8 cellular contexts compared by ENCODE assay signal in genomic region chr3:114056130-114057010, GRCh38. TPM values are rescaled to one million over a fixed set of nuclear protein-coding genes. Genes with fewer than 3 reads are reported as not detected.
DNase-seq lines count a peak whose midpoint lies in the region; ATAC-seq, FAIRE-seq and TF ChIP-seq lines count a peak whose summit lies in the region.

Gene CCDC191 (minus strand): TSS chr3:114056526. CDS start chr3:114056466, 60 bp downstream.
Gene QTRT2 (plus strand): TSS chr3:114056737. CDS start chr3:114065258, 8,521 bp downstream.

- H3K9me1 ChIP-seq in keratinocyte (ENCODE audit: control insufficient read depth, extremely low read depth, insufficient read depth, low read length): no peaks in the 10 kb centered on the region

- H3K4me1 ChIP-seq in keratinocyte (ENCODE audit: control insufficient read depth, extremely low read depth, insufficient read depth, low read length): peaks cover 17% of the 10 kb centered on the region

- no peaks in the 10 kb centered on the region for H3K9me3 ChIP-seq in keratinocyte (ENCODE audit: control insufficient read depth, low read depth, low read length)

- peak within 1 kb of the TSS; percentile 99 for H2AFZ ChIP-seq in keratinocyte (ENCODE audit: control insufficient read depth, low read length)

- FAIRE-seq in keratinocyte (lab: Jason Lieb, UNC): peak; percentile 98

- H3K27me3 ChIP-seq in keratinocyte (ENCODE audit: control insufficient read depth, extremely low read depth, insufficient read depth, low read length): no peaks in the 10 kb centered on the region

- dilution Hi-C loops in keratinocyte (cut with MboI; ENCODE audit: extremely low pct_ligation_motif_present, low sequenced_read_pairs): no loop called here

- peak within 1 kb of the TSS; percentile 58 to 95 (median 91) for H3K4me3 ChIP-seq in keratinocyte (ENCODE audit: control insufficient read depth in 2 of 3, extremely low read depth in 1 of 3, insufficient read depth in 2 of 3, low read depth in 1 of 3, low read length in 3 of 3)

- peak within 1 kb of the TSS; percentile 96 for H3K9ac ChIP-seq in keratinocyte (ENCODE audit: control insufficient read depth, extremely low read depth, insufficient read depth, low read length)

- ATAC-seq in HG03378 (IDR thresholded peaks at IDR 0.05; ENCODE audit: unreplicated experiment): peak; percentile 93

- no peak for TF ChIP-seq CTCF in keratinocyte (optimal IDR thresholded peaks at IDR 0.05 in 1 of 3, IDR thresholded peaks at IDR 0.05 in 1 of 3, conservative IDR thresholded peaks at IDR 0.05 in 1 of 3; ENCODE audit: extremely low read depth in 1 of 3, insufficient read depth in 2 of 3, low read length in 3 of 3)

- H4K20me1 ChIP-seq in keratinocyte (ENCODE audit: control insufficient read depth, extremely low read depth, insufficient read depth, low read length): no peaks in the 10 kb centered on the region

- H3K27ac ChIP-seq in keratinocyte (ENCODE audit: control insufficient read depth, insufficient read depth, low read length): peak within 1 kb of the TSS; percentile 94

- peaks cover 2 to 8% of the 10 kb centered on the region in 2 experiments for H3K36me3 ChIP-seq in keratinocyte (ENCODE audit: control insufficient read depth in 2 of 2, extremely low read depth in 1 of 2, insufficient read depth in 2 of 2, low read length in 2 of 2)

- DNase-seq in AML-193 (lab: John Stamatoyannopoulos, UW) (peak; percentile 100), NCI-H446 treated with DMSO at 0.1 percent for 48 hours (lab: John Stamatoyannopoulos, UW) (peak; percentile 99), cerebellum (ENCODE audit: low spot score) (peak; percentile 97), keratinocyte (ENCODE audit: low read depth, low spot score) (peak; percentile 93)
- peak; percentile 93 for DNase-seq in activated CD4-positive, CD25-positive, alpha-beta regulatory T cell treated with anti-CD3 and anti-CD28 coated beads, Interleukin-2, amount 50 U/mL, for 72 hours
- peak; percentile 97 to 98 (median 97) for DNase-seq in stimulated activated CD4-positive, alpha-beta T cell treated with anti-CD3 and anti-CD28 coated beads, Interleukin-12 subunit alpha, Interleukin-12 subunit beta, amount 100 ng/mL, for 48 hours (ENCODE audit: low read depth in 2 of 3, low spot score in 1 of 3)

- peak; percentile 55 for TF ChIP-seq POLR2A in GM19099 (IDR thresholded peaks at IDR 0.05; ENCODE audit: extremely low read depth, insufficient read length, low read depth)

- peaks cover 47% of the 10 kb centered on the region for H3K79me2 ChIP-seq in keratinocyte (ENCODE audit: control insufficient read depth, insufficient read depth, low read length)

- peak within 1 kb of the TSS; percentile 94 for H3K4me2 ChIP-seq in keratinocyte (ENCODE audit: control insufficient read depth, extremely low read depth, insufficient read depth, low read depth, low read length)

RNA-seq across cellular contexts. Expression of gene CCDC191, which starts in this region (rescaled TPM):
- 8.8 TPM for total RNA-seq in cerebellum
- polyA plus RNA-seq in keratinocyte: 1.5 to 3.6 TPM (median 3.6 TPM) in 3 replicates
- polyA plus RNA-seq in keratinocyte (2011; ENCODE audit: low read depth): 7.8 TPM
- polyA plus RNA-seq in keratinocyte (2011; cell fraction: cytosol; rRNA removed): 1.3 and 1.8 TPM in 2 replicates
- 11.6 and 12.4 TPM in 2 replicates for polyA plus RNA-seq in keratinocyte (2011; cell fraction: nucleus; rRNA removed)
- 1.5 and 1.7 TPM in 2 replicates for polyA plus RNA-seq in keratinocyte (2012; ENCODE audit: low replicate concordance)
- 0.33 to 2.5 TPM (median 1.0 TPM) in 3 replicates for polyA minus RNA-seq in keratinocyte
- not detected for polyA minus RNA-seq in keratinocyte (2011; cell fraction: cytosol; rRNA and poly(A)+ RNA removed)
- 1.7 and 4.0 TPM in 2 replicates for polyA minus RNA-seq in keratinocyte (2011; cell fraction: nucleus; rRNA and poly(A)+ RNA removed)

RNA-seq across cellular contexts. Expression of gene QTRT2, which starts in this region (rescaled TPM):
- total RNA-seq in cerebellum: 21.7 TPM
- 11.0 to 18.3 TPM (median 15.2 TPM) in 3 replicates for polyA plus RNA-seq in keratinocyte
- polyA plus RNA-seq in keratinocyte (2011; ENCODE audit: low read depth): 11.1 TPM
- 7.8 and 13.5 TPM in 2 replicates for polyA plus RNA-seq in keratinocyte (2011; cell fraction: cytosol; rRNA removed)
- 23.2 and 23.6 TPM in 2 replicates for polyA plus RNA-seq in keratinocyte (2011; cell fraction: nucleus; rRNA removed)
- polyA plus RNA-seq in keratinocyte (2012; ENCODE audit: low replicate concordance): 8.6 and 13.7 TPM in 2 replicates
- polyA minus RNA-seq in keratinocyte: 8.9 to 18.2 TPM (median 10.0 TPM) in 3 replicates
- polyA minus RNA-seq in keratinocyte (2011; cell fraction: cytosol; rRNA and poly(A)+ RNA removed): 19.2 TPM
- polyA minus RNA-seq in keratinocyte (2011; cell fraction: nucleus; rRNA and poly(A)+ RNA removed): 14.2 and 17.4 TPM in 2 replicates

Comparison
In these comparisons a context has a peak if more than half of its experiments do, and no peak if none do; other contexts are left out.
1. Peak in every context shown above with its lines: DNase-seq, ATAC-seq, H3K4me3 ChIP-seq and H3K27ac ChIP-seq.